ENCODE assay signal across 8 cellular contexts in the genomic region with DNA sequence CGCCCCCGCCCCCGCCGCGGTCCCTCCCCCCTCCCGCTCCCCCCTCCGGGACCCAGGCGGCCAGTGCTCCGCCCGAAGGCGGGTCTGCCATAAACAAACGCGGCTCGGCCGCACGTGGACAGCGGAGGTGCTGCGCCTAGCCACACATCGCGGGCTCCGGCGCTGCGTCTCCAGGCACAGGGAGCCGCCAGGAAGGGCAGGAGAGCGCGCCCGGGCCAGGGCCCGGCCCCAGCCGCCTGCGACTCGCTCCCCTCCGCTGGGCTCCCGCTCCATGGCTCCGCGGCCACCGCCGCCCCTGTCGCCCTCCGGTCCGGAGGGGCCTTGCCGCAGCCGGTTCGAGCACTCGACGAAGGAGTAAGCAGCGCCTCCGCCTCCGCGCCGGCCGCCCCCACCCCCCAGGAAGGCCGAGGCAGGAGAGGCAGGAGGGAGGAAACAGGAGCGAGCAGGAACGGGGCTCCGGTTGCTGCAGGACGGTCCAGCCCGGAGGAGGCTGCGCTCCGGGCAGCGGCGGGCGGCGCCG. TPM values are rescaled to one million over a fixed set of nuclear protein-coding genes. Genes with fewer than 3 reads are reported as not detected.
DNase-seq lines count a peak whose midpoint lies in the region; ATAC-seq and TF ChIP-seq lines count a peak whose summit lies in the region.

A gene with protein sequence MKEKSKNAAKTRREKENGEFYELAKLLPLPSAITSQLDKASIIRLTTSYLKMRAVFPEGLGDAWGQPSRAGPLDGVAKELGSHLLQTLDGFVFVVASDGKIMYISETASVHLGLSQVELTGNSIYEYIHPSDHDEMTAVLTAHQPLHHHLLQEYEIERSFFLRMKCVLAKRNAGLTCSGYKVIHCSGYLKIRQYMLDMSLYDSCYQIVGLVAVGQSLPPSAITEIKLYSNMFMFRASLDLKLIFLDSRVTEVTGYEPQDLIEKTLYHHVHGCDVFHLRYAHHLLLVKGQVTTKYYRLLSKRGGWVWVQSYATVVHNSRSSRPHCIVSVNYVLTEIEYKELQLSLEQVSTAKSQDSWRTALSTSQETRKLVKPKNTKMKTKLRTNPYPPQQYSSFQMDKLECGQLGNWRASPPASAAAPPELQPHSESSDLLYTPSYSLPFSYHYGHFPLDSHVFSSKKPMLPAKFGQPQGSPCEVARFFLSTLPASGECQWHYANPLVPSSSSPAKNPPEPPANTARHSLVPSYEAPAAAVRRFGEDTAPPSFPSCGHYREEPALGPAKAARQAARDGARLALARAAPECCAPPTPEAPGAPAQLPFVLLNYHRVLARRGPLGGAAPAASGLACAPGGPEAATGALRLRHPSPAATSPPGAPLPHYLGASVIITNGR (plus strand): TSS at position 90 of the 520 bp plus-strand sequence. CDS start 632 bp downstream, outside the sequence.

- peaks cover 0 to 7% of the 10 kb centered on the region in 2 donors for H3K4me1 ChIP-seq in naive thymus-derived CD4-positive, alpha-beta T cell (ENCODE audit: control insufficient read depth in 2 of 2, insufficient read depth in 2 of 2, low read length in 2 of 2)

- H3K27ac Mint-ChIP-seq in central memory CD8-positive, alpha-beta T cell (ENCODE audit: low read depth): no peak within 1 kb of the TSS
- no peak within 1 kb of the TSS for H3K27ac Mint-ChIP-seq in naive thymus-derived CD4-positive, alpha-beta T cell

- peak within 1 kb of the TSS; percentile 38 for H3K4me3 Mint-ChIP-seq in central memory CD8-positive, alpha-beta T cell
- peak within 1 kb of the TSS; percentile 23 to 81 (median 78) for H3K4me3 Mint-ChIP-seq in naive thymus-derived CD4-positive, alpha-beta T cell

- no peaks in the 10 kb centered on the region for H3K36me3 Mint-ChIP-seq in central memory CD8-positive, alpha-beta T cell (ENCODE audit: insufficient read depth)
- peaks cover 0 to 6% (median 0%) of the 10 kb centered on the region in 5 donors for H3K36me3 Mint-ChIP-seq in naive thymus-derived CD4-positive, alpha-beta T cell

- no peak within 1 kb of the TSS for H3K4me3 ChIP-seq in naive thymus-derived CD4-positive, alpha-beta T cell (ENCODE audit: low read length)

- peaks cover 74% of the 10 kb centered on the region for H3K27me3 Mint-ChIP-seq in central memory CD8-positive, alpha-beta T cell
- peaks cover 59 to 81% (median 69%) of the 10 kb centered on the region in 5 donors for H3K27me3 Mint-ChIP-seq in naive thymus-derived CD4-positive, alpha-beta T cell

- TF ChIP-seq CTCF in GM10248 (IDR thresholded peaks at IDR 0.05; ENCODE audit: control extremely low read depth, extremely low read depth, low read depth, missing control alignments): no peak

- ATAC-seq in central memory CD8-positive, alpha-beta T cell (replicated peaks; ENCODE audit: extremely low read depth, poor library complexity, severe bottlenecking): no peak
- no peak for ATAC-seq in naive thymus-derived CD4-positive, alpha-beta T cell
- ATAC-seq in HG03139 (IDR thresholded peaks at IDR 0.05; ENCODE audit: unreplicated experiment) (no peak), GM19324 (IDR thresholded peaks at IDR 0.05; ENCODE audit: low FRiP score, unreplicated experiment) (no peak)

- CTCF ChIA-PET in GM10248 (lab: Yijun Ruan, JAX): no interaction called here
- CTCF ChIA-PET in naive thymus-derived CD4-positive, alpha-beta T cell (lab: Charles Lee): no interaction called here

- no peaks in the 10 kb centered on the region for H3K9me3 ChIP-seq in naive thymus-derived CD4-positive, alpha-beta T cell (ENCODE audit: control insufficient read depth in 2 of 3, low read length in 3 of 3)

- POLR2A ChIA-PET in GM10248 (lab: Yijun Ruan, JAX): no interaction called here
- POLR2A ChIA-PET in naive thymus-derived CD4-positive, alpha-beta T cell (lab: Charles Lee): no interaction called here

- DNase-seq in GM10248 (ENCODE audit: extremely low spot score) (peak; percentile 19), NCI-H146 (lab: John Stamatoyannopoulos, UW) (peak; percentile 80), DMS153 (lab: John Stamatoyannopoulos, UW) (no peak), iPS-NIHi7 (ENCODE audit: extremely low spot score) (no peak)
- DNase-seq in central memory CD8-positive, alpha-beta T cell (ENCODE audit: low spot score in 2 of 2): no peak
- DNase-seq in naive thymus-derived CD4-positive, alpha-beta T cell: peak in 1 of 9 donors; percentile 20

- intact Hi-C loops in naive thymus-derived CD4-positive, alpha-beta T cell (cut with micrococcal nuclease): no loop called here

- H3K36me3 ChIP-seq in naive thymus-derived CD4-positive, alpha-beta T cell (ENCODE audit: control insufficient read depth in 2 of 3, insufficient read depth in 3 of 3, low read length in 3 of 3): no peaks in the 10 kb centered on the region

- H3K9me3 Mint-ChIP-seq in central memory CD8-positive, alpha-beta T cell: no peaks in the 10 kb centered on the region
- H3K9me3 Mint-ChIP-seq in naive thymus-derived CD4-positive, alpha-beta T cell: peaks cover 0 to 5% (median 0%) of the 10 kb centered on the region in 11 donors

- no peak within 1 kb of the TSS for H3K27ac ChIP-seq in naive thymus-derived CD4-positive, alpha-beta T cell (ENCODE audit: low read depth, low read length)

- H3K4me1 Mint-ChIP-seq in central memory CD8-positive, alpha-beta T cell: peaks cover 9% of the 10 kb centered on the region
- H3K4me1 Mint-ChIP-seq in naive thymus-derived CD4-positive, alpha-beta T cell: peaks cover 11 to 37% (median 27%) of the 10 kb centered on the region in 7 donors

- peaks cover 0 to 59% of the 10 kb centered on the region in 2 donors for H3K27me3 ChIP-seq in naive thymus-derived CD4-positive, alpha-beta T cell (ENCODE audit: control insufficient read depth in 2 of 2, insufficient read depth in 2 of 2, low read length in 2 of 2)

RNA-seq across cellular contexts. Expression of the gene that starts here (rescaled TPM):
- total RNA-seq in naive thymus-derived CD4-positive, alpha-beta T cell: under 1 TPM in 1 of 5 experiments, not detected in 4; 0.12 TPM
- polyA plus RNA-seq in naive thymus-derived CD4-positive, alpha-beta T cell: not detected

Comparison
In these comparisons a context has a peak if more than half of its experiments do, and no peak if none do; other contexts are left out.
1. DNase-seq: peak in GM10248 (single experiment) and NCI-H146 (single experiment); none in central memory CD8-positive, alpha-beta T cell (0 of 2), DMS153 (single experiment) and iPS-NIHi7 (single experiment).